In genomic region chr7:100369105-100369504, GRCh38 we compare ENCODE assay signal across 8 cellular contexts. TPM values are rescaled to one million over a fixed set of nuclear protein-coding genes. Genes with fewer than 3 reads are reported as not detected.
DNase-seq lines count a peak whose midpoint lies in the region; ATAC-seq, FAIRE-seq and TF ChIP-seq lines count a peak whose summit lies in the region.

No MANE protein-coding gene starts in this region.

- peak; percentile 50 for ATAC-seq in GM18517 (IDR thresholded peaks at IDR 0.05; ENCODE audit: unreplicated experiment)

- TF ChIP-seq CTCF in HEK293 (tag by site-specific recombination; IDR thresholded peaks at IDR 0.05), result no peak
- no peak for TF ChIP-seq CTCF in NB4 (IDR thresholded peaks at IDR 0.05; ENCODE audit: low read depth, low read length)
- TF ChIP-seq CTCF in esophagus squamous epithelium (IDR thresholded peaks at IDR 0.05), result no peak

- H3K4me1 ChIP-seq in HEK293 (ENCODE audit: control insufficient read depth, insufficient read depth, low read length) (no peaks in the 10 kb centered on the region), esophagus squamous epithelium (peaks cover 0 to 23% (median 0%) of the 10 kb centered on the region in 3 donors), small intestine (ENCODE audit: control insufficient read depth in 2 of 2, insufficient read depth in 1 of 2, low read depth in 1 of 2, low read length in 1 of 2) (no peaks in the 10 kb centered on the region)
- H3K4me1 ChIP-seq in effector memory CD4-positive, alpha-beta T cell (ENCODE audit: control insufficient read depth, insufficient read depth, low read length, poor library complexity, severe bottlenecking), result no peaks in the 10 kb centered on the region

- H3K36me3 ChIP-seq in HEK293 (ENCODE audit: control insufficient read depth in 2 of 2, insufficient read depth in 1 of 2, low read length in 2 of 2) (peaks cover 0 to 19% of the 10 kb centered on the region in 2 experiments; a peak in 2 of 3 replicates), esophagus squamous epithelium (peaks cover 0 to 25% (median 0%) of the 10 kb centered on the region in 3 donors), small intestine (ENCODE audit: control insufficient read depth in 2 of 2, insufficient read depth in 2 of 2, low read length in 2 of 2) (peaks cover 0 to under 1% of the 10 kb centered on the region in 2 donors)
- peaks cover 3% of the 10 kb centered on the region for H3K36me3 ChIP-seq in effector memory CD4-positive, alpha-beta T cell (ENCODE audit: control insufficient read depth, insufficient read depth, low read length)

- H3K27ac ChIP-seq in HEK293 (ENCODE audit: extremely low read depth, low read depth, low read length) (no peak overlapping the region), esophagus squamous epithelium (peak overlapping the region; percentile 9 to 80 (median 40)), small intestine (ENCODE audit: low read depth in 1 of 2, low read length in 1 of 2) (peak overlapping the region in 1 of 2 donors; percentile 75)
- H3K27ac ChIP-seq in effector memory CD4-positive, alpha-beta T cell (ENCODE audit: insufficient read depth, low read length, poor library complexity, severe bottlenecking), result no peak overlapping the region

- intact Hi-C loops in esophagus squamous epithelium (cut with DNase I), result no loop called here

- no peak overlapping the region for H3K4me3 ChIP-seq in HEK293 (ENCODE audit: low read depth, low read length)
- H3K4me3 ChIP-seq in NB4 (ENCODE audit: low read depth, low read length), result no peak overlapping the region
- no peak overlapping the region for H3K4me3 ChIP-seq in esophagus squamous epithelium
- no peak overlapping the region for H3K4me3 ChIP-seq in small intestine (ENCODE audit: low read depth in 1 of 2, low read length in 2 of 2)
- no peak overlapping the region for H3K4me3 ChIP-seq in effector memory CD4-positive, alpha-beta T cell (ENCODE audit: insufficient read depth, low read depth, low read length, poor library complexity, severe bottlenecking)

- FAIRE-seq in small intestine (lab: Jason Lieb, UNC), result no peak

- peak; percentile 99 for DNase-seq in NB4 (ENCODE audit: low read depth)
- DNase-seq in esophagus squamous epithelium (lab: John Stamatoyannopoulos, UW), result no peak
- peak; percentile 12 for DNase-seq in small intestine
- DNase-seq in NCI-H1092 treated with DMSO at 0.1 percent for 48 hours (lab: John Stamatoyannopoulos, UW), result no peak
- DNase-seq in effector memory CD4-positive, alpha-beta T cell, result no peak
- no peak for DNase-seq in activated CD8-positive, alpha-beta memory T cell treated with anti-CD3 and anti-CD28 coated beads, Interleukin-2, amount 50 U/mL, for 48 hours

- 13 to 83% methylated on average over 2 to 5 of the region's 6 CpGs for WGBS in esophagus squamous epithelium, 2 donors
- WGBS in small intestine, 3 donors, result 59 to 84% (median 69%) methylated on average over 6 of the region's 6 CpGs

- CTCF ChIA-PET in HEK293 (lab: Yijun Ruan, JAX), result interaction anchor here (0.7 kb wide), 1 partner anchor 20 kb away, joined by 4 read pairs; no protein-coding TSS in a partner anchor

- H3K27me3 ChIP-seq in esophagus squamous epithelium (no peaks in the 10 kb centered on the region), small intestine (ENCODE audit: control insufficient read depth in 2 of 2, insufficient read depth in 2 of 2, low read length in 2 of 2) (no peaks in the 10 kb centered on the region)
- H3K27me3 ChIP-seq in effector memory CD4-positive, alpha-beta T cell (replicated peaks; ENCODE audit: control insufficient read depth, insufficient read depth, low read length, poor library complexity, severe bottlenecking), result no peaks in the 10 kb centered on the region

- H3K9me3 ChIP-seq in HEK293 (ENCODE audit: control insufficient read depth, insufficient read depth, low read depth, low read length) (no peaks in the 10 kb centered on the region), esophagus squamous epithelium (no peaks in the 10 kb centered on the region), small intestine (ENCODE audit: control insufficient read depth, low read depth) (no peaks in the 10 kb centered on the region)
- no peaks in the 10 kb centered on the region for H3K9me3 ChIP-seq in effector memory CD4-positive, alpha-beta T cell (ENCODE audit: control insufficient read depth, low read length)

- POLR2A ChIA-PET in HEK293 (lab: Yijun Ruan, JAX), result interaction anchor here (0.6 kb wide), 1 partner anchor 897 kb away, joined by 4 read pairs; no protein-coding TSS in a partner anchor

- TF ChIP-seq POLR2A in NB4 (IDR thresholded peaks at IDR 0.05; ENCODE audit: extremely low read depth, insufficient read length) (peak; percentile 59), esophagus squamous epithelium (IDR thresholded peaks at IDR 0.05) (peak in 1 of 4 donors; percentile 48)

TF ChIP-seq in HEK293, 187 proteins besides CTCF, POLR2A, EP300 and RAD21:
- no peak for TF ChIP-seq ZNF10 (tag by site-specific recombination; IDR thresholded peaks at IDR 0.05)
- TF ChIP-seq ZNF2 (tag by site-specific recombination; IDR thresholded peaks at IDR 0.05), result 0 out of 2 replicates have a peak, but pooled peaks have one; percentile 13
- TF ChIP-seq ZNF518A (tag by site-specific recombination; conservative IDR thresholded peaks at IDR 0.05; ENCODE audit: low read depth), result no peak
- no peak for TF ChIP-seq ZNF23 (tag by site-specific recombination; IDR thresholded peaks at IDR 0.05; ENCODE audit: borderline replicate concordance)
- no peak for TF ChIP-seq ZNF558 (tag by site-specific recombination; IDR thresholded peaks at IDR 0.05)
TF ChIP-seq in HEK293: peak in this region for 1.

RNA-seq across cellular contexts. Expression of gene PILRA, which starts 4.2 kb away (rescaled TPM):
- 1 to 10 TPM in 2 of 4 donors, under 1 TPM in 2; 0.61 to 5.0 (median 1.1) TPM for total RNA-seq in esophagus squamous epithelium
- polyA plus RNA-seq in small intestine, result 1 to 10 TPM in 2 of 3 donors, under 1 TPM in 1; 0.81 to 3.6 (median 3.3) TPM

RNA-seq across cellular contexts. Expression of gene PILRB, which starts 11.2 kb away (rescaled TPM):
- total RNA-seq in esophagus squamous epithelium, result 10 to 100 TPM; 11.1 to 38.1 (median 25.7) TPM
- polyA plus RNA-seq in small intestine, result 100 to 1,000 TPM in 1 of 3 donors, 10 to 100 TPM in 2; 39.1 to 117 (median 58.4) TPM

RNA-seq across cellular contexts. Expression of gene ZCWPW1, which starts 59.4 kb away (rescaled TPM):
- total RNA-seq in esophagus squamous epithelium, result 1 to 10 TPM in 2 of 4 donors, under 1 TPM in 2; 0.83 to 4.2 (median 1.5) TPM
- polyA plus RNA-seq in small intestine, result 1 to 10 TPM; 1.3 to 6.5 (median 5.0) TPM

Comparison
In these comparisons a context has a peak if more than half of its experiments do, and no peak if none do; other contexts are left out.
1. H3K27ac ChIP-seq: peak in esophagus squamous epithelium (4 of 4); none in HEK293 (single experiment) and effector memory CD4-positive, alpha-beta T cell (single experiment).
2. DNase-seq: peak in NB4 (single experiment) and small intestine (single experiment); none in esophagus squamous epithelium (single experiment), NCI-H1092 treated with DMSO at 0.1 percent for 48 hours (single experiment), effector memory CD4-positive, alpha-beta T cell (0 of 3) and activated CD8-positive, alpha-beta memory T cell treated with anti-CD3 and anti-CD28 coated beads, Interleukin-2, amount 50 U/mL, for 48 hours (single experiment).